ENCODE assay signal across 8 cellular contexts in genomic region chr3:122497425-122497824, GRCh38. TPM values are rescaled to one million over a fixed set of nuclear protein-coding genes. Genes with fewer than 3 reads are reported as not detected.
DNase-seq lines count a peak whose midpoint lies in the region; ATAC-seq, FAIRE-seq and TF ChIP-seq lines count a peak whose summit lies in the region.

No MANE protein-coding gene starts in this region.

- peaks cover 13% of the 10 kb centered on the region; the same call in 1 of the 2 replicates for H3K9me1 ChIP-seq in IMR-90 (ENCODE audit: insufficient read depth, low read length)

- no peaks in the 10 kb centered on the region for H3K9me3 Mint-ChIP-seq in activated naive CD8-positive, alpha-beta T cell treated with anti-CD3 and anti-CD28 coated beads, Interleukin-2, amount 10 ng/mL, durations not matched to agents 7 days and 5 days
- no peaks in the 10 kb centered on the region for H3K9me3 Mint-ChIP-seq in osteocyte (ENCODE audit: unreplicated experiment)

- H3K56ac ChIP-seq in IMR-90 (ENCODE audit: extremely low read depth, insufficient read depth, low read length): no peak overlapping the region

- no peak overlapping the region for H3K9ac ChIP-seq in IMR-90 (ENCODE audit: low read depth, low read length)

- peak; percentile 91 for DNase-seq in IMR-90
- no peak for DNase-seq in activated naive CD8-positive, alpha-beta T cell treated with anti-CD3 and anti-CD28 coated beads, Interleukin-2, amount 10 ng/mL, durations not matched to agents 7 days and 5 days
- no peak for DNase-seq in osteocyte (ENCODE audit: extremely low spot score, unreplicated experiment)
- DNase-seq in retina: no peak
- DNase-seq in middle frontal gyrus (ENCODE audit: extremely low spot score, low spot score): no peak
- no peak for DNase-seq in hypothalamus (lab: John Stamatoyannopoulos, UW)

- peaks cover 48% of the 10 kb centered on the region for H4K20me1 ChIP-seq in IMR-90 (ENCODE audit: insufficient read depth, low read length)

- H2AFZ ChIP-seq in IMR-90 (replicated peaks; ENCODE audit: low read length, poor library complexity): no peak overlapping the region

- no peak overlapping the region for H3K4ac ChIP-seq in IMR-90 (ENCODE audit: low read depth, low read length)

- no peak overlapping the region for H4K91ac ChIP-seq in IMR-90 (ENCODE audit: insufficient read depth, low read depth, low read length)

- peaks cover 30% of the 10 kb centered on the region for H3K4me1 Mint-ChIP-seq in activated naive CD8-positive, alpha-beta T cell treated with anti-CD3 and anti-CD28 coated beads, Interleukin-2, amount 10 ng/mL, durations not matched to agents 7 days and 5 days
- H3K4me1 Mint-ChIP-seq in osteocyte (ENCODE audit: unreplicated experiment): peaks cover 32% of the 10 kb centered on the region

- H3K4me3 Mint-ChIP-seq in activated naive CD8-positive, alpha-beta T cell treated with anti-CD3 and anti-CD28 coated beads, Interleukin-2, amount 10 ng/mL, durations not matched to agents 7 days and 5 days: no peak overlapping the region
- H3K4me3 Mint-ChIP-seq in osteocyte (ENCODE audit: unreplicated experiment): no peak overlapping the region

- no peaks in the 10 kb centered on the region for H3K27me3 Mint-ChIP-seq in activated naive CD8-positive, alpha-beta T cell treated with anti-CD3 and anti-CD28 coated beads, Interleukin-2, amount 10 ng/mL, durations not matched to agents 7 days and 5 days
- no peaks in the 10 kb centered on the region for H3K27me3 Mint-ChIP-seq in osteocyte (ENCODE audit: unreplicated experiment)

- H2BK15ac ChIP-seq in IMR-90 (ENCODE audit: low read depth, low read length): no peak overlapping the region

- no peaks in the 10 kb centered on the region for H3K27me3 ChIP-seq in IMR-90 (ENCODE audit: control insufficient read depth, insufficient read depth, low read length)

- peaks cover 5% of the 10 kb centered on the region; the same call in 1 of the 2 replicates for H3K4me1 ChIP-seq in IMR-90 (ENCODE audit: control insufficient read depth, insufficient read depth, low read length)

- no peak overlapping the region for H2AK5ac ChIP-seq in IMR-90 (ENCODE audit: low read depth, low read length)

- no peak overlapping the region for H3K27ac Mint-ChIP-seq in activated naive CD8-positive, alpha-beta T cell treated with anti-CD3 and anti-CD28 coated beads, Interleukin-2, amount 10 ng/mL, durations not matched to agents 7 days and 5 days
- H3K27ac Mint-ChIP-seq in osteocyte (ENCODE audit: unreplicated experiment): peak overlapping the region; percentile 54

- H3K23ac ChIP-seq in IMR-90 (ENCODE audit: low read depth, low read length): no peak overlapping the region

- no peak overlapping the region for H3K4me3 ChIP-seq in IMR-90 (ENCODE audit: insufficient read depth, low read depth, low read length)

- no peaks in the 10 kb centered on the region; the same call in none of the 2 replicates for H3K36me3 ChIP-seq in IMR-90 (ENCODE audit: control insufficient read depth, insufficient read depth, low read length)

- H3K79me1 ChIP-seq in IMR-90 (ENCODE audit: low read depth in 1 of 2, low read length in 2 of 2): peaks cover 21 to 68% of the 10 kb centered on the region in 2 experiments

- peak; percentile 94 for ATAC-seq in GM21447 (IDR thresholded peaks at IDR 0.05; ENCODE audit: unreplicated experiment)
- ATAC-seq in IMR-90 (ENCODE audit: low read depth): peak; percentile 89
- peak; percentile 81 for ATAC-seq in activated naive CD8-positive, alpha-beta T cell treated with anti-CD3 and anti-CD28 coated beads, Interleukin-2, amount 10 ng/mL, durations not matched to agents 7 days and 5 days (ENCODE audit: low read depth)

- TF ChIP-seq RAD21 in IMR-90 (IDR thresholded peaks at IDR 0.05; ENCODE audit: low read length): no peak

- no peak overlapping the region for H3K14ac ChIP-seq in IMR-90 (replicated peaks; ENCODE audit: low read depth, low read length)

- TF ChIP-seq POLR2A in IMR-90 (IDR thresholded peaks at IDR 0.05; ENCODE audit: low read depth, low read length): no peak

- H2BK120ac ChIP-seq in IMR-90 (ENCODE audit: low read depth, low read length): no peak overlapping the region

- dilution Hi-C loops in IMR-90 (cut with HindIII; ENCODE audit: low sequenced_read_pairs, unreplicated experiment): no loop called here

- no CpG with 5 or more reads among the region's 1 CpG for WGBS in IMR-90 (ENCODE audit: extremely low coverage in 2 of 2, insufficient read length in 1 of 2), 2 experiments

- H3K18ac ChIP-seq in IMR-90 (ENCODE audit: low read depth, low read length): no peak overlapping the region

- no TSS peak for BruUV-seq in IMR-90 (replicated peaks; lab: Mats Ljungman, UMichigan)

- H4K5ac ChIP-seq in IMR-90 (ENCODE audit: low read depth, low read length): no peak overlapping the region

- peaks cover 26% of the 10 kb centered on the region for H3K36me3 Mint-ChIP-seq in activated naive CD8-positive, alpha-beta T cell treated with anti-CD3 and anti-CD28 coated beads, Interleukin-2, amount 10 ng/mL, durations not matched to agents 7 days and 5 days
- peaks cover 26% of the 10 kb centered on the region for H3K36me3 Mint-ChIP-seq in osteocyte (ENCODE audit: unreplicated experiment)

- no peak overlapping the region for H3K27ac ChIP-seq in IMR-90 (ENCODE audit: insufficient read depth, low read length)

- TF ChIP-seq CTCF in IMR-90 (conservative IDR thresholded peaks at IDR 0.05; ENCODE audit: low read depth, low read length): no peak
- TF ChIP-seq CTCF in osteocyte (IDR thresholded peaks at IDR 0.05): no peak

- no peak overlapping the region for H2BK5ac ChIP-seq in IMR-90 (ENCODE audit: low read depth, low read length, poor library complexity, severe bottlenecking)

- no peak overlapping the region for H2BK20ac ChIP-seq in IMR-90 (ENCODE audit: low read depth, low read length)

- POLR2A ChIA-PET in IMR-90 (lab: Charles Lee; ENCODE audit: unreplicated experiment): no interaction called here
- POLR2A ChIA-PET in activated naive CD8-positive, alpha-beta T cell treated with anti-CD3 and anti-CD28 coated beads, Interleukin-2, amount 10 ng/mL, durations not matched to agents 7 days and 5 days (lab: Charles Lee): interaction anchor here (1.7 kb wide), 1 partner anchor 81 kb away, joined by 5 read pairs; the partner anchor contains the start of gene WDR5B

- no peak overlapping the region for H2AK9ac ChIP-seq in IMR-90 (replicated peaks; ENCODE audit: low read depth, low read length, poor library complexity)

- no peaks in the 10 kb centered on the region for H3K9me3 ChIP-seq in IMR-90 (ENCODE audit: control insufficient read depth, insufficient read depth, low read length)

- no peak overlapping the region for H4K8ac ChIP-seq in IMR-90 (ENCODE audit: low read depth in 2 of 2, low read length in 2 of 2)

- peak; percentile 45 for FAIRE-seq in G401.6 (lab: Jason Lieb, UNC)

- CTCF ChIA-PET in IMR-90 (lab: Yijun Ruan, JAX): no interaction called here

- in situ Hi-C loops in IMR-90 (cut with MboI; ENCODE audit: low sequenced_read_pairs): no loop called here

- no peak overlapping the region for H3K4me2 ChIP-seq in IMR-90 (ENCODE audit: low read depth, low read length)

- intact Hi-C loops in IMR-90 (cut with micrococcal nuclease): no loop called here

TF ChIP-seq in IMR-90, 13 proteins besides CTCF, POLR2A, EP300 and RAD21:
- TF ChIP-seq FOS (IDR thresholded peaks at IDR 0.05; ENCODE audit: low read depth, low read length): peak; percentile 71
- no peak for TF ChIP-seq BHLHE40 (IDR thresholded peaks at IDR 0.05; ENCODE audit: low read depth, low read length)
- no peak for TF ChIP-seq MAZ (IDR thresholded peaks at IDR 0.05; ENCODE audit: borderline replicate concordance, low read depth, low read length)
- TF ChIP-seq RCOR1 (IDR thresholded peaks at IDR 0.05; ENCODE audit: insufficient replicate concordance, low read length): peak; percentile 69
- no peak for TF ChIP-seq USF2 (IDR thresholded peaks at IDR 0.05; ENCODE audit: low read depth, low read length)
- TF ChIP-seq SMC3 (IDR thresholded peaks at IDR 0.05; ENCODE audit: low read depth, low read length): no peak
- 0 out of 2 replicates have a peak, but pooled peaks have one; percentile 4 for TF ChIP-seq RFX5 (IDR thresholded peaks at IDR 0.05; ENCODE audit: low read depth, low read length)
- TF ChIP-seq MAFK (IDR thresholded peaks at IDR 0.05; ENCODE audit: low read depth, low read length): no peak
- peak; percentile 55; the same call in 1 of the 2 replicates for TF ChIP-seq CHD1 (IDR thresholded peaks at IDR 0.05; ENCODE audit: low read depth, low read length)
- peak; percentile 40; the same call in 1 of the 2 replicates for TF ChIP-seq NFE2L2 (IDR thresholded peaks at IDR 0.05; ENCODE audit: low read depth, low read length)
- TF ChIP-seq MXI1 (IDR thresholded peaks at IDR 0.05; ENCODE audit: borderline replicate concordance, low read depth, low read length): no peak
- TF ChIP-seq ELK1 (IDR thresholded peaks at IDR 0.05; ENCODE audit: borderline replicate concordance, low read depth, low read length): no peak
- peak; percentile 95 for TF ChIP-seq CEBPB (IDR thresholded peaks at IDR 0.05; ENCODE audit: low read depth, low read length)

RNA-seq across cellular contexts. Expression of gene KPNA1, which starts 17.3 kb away (rescaled TPM):
- 53.3 and 112 TPM in 2 replicates for total RNA-seq in IMR-90 (2012; rRNA removed)
- 27.6 and 30.6 TPM in 2 replicates for polyA plus RNA-seq in IMR-90 (2012; rRNA removed)
- polyA plus RNA-seq in IMR-90 (2012; cell fraction: cytosol; rRNA removed): 8.3 and 20.0 TPM in 2 replicates
- polyA plus RNA-seq in IMR-90 (2012; cell fraction: nucleus; rRNA removed; ENCODE audit: low replicate concordance): 5.5 and 27.1 TPM in 2 replicates
- total RNA-seq in activated naive CD8-positive, alpha-beta T cell treated with anti-CD3 and anti-CD28 coated beads, Interleukin-2, amount 10 ng/mL, durations not matched to agents 7 days and 5 days: 10 to 100 TPM; 53.8 to 60.6 TPM
- 71.5 and 73.4 TPM in 2 replicates for total RNA-seq in osteocyte
